8 cellular contexts compared by ENCODE assay signal in the genomic region with DNA sequence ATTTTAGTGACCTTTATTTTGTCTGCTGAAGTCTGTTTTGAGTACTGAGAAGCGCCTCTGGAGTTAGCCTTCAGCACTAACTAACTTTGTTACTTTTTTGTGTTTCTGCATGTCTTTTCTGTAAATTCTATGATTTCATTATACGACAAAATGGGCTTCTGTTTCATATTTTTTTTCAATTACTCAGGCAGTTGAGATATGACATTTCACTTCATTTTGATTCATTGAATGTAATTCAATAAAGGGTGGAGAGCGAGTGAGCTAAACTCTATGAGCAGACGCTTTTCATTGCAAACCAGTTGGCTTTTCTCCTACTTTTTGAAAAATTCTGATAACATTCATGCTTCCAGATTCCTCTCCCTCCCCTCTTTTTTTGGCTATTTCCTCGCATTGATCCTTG.
"Had no signal": no experiment of that assay in that cellular context is flagged by ENCODE, and none has a peak within 500 bp of the region (broad histone marks: within the 10 kb centered on the region; RNA-seq: fewer than 3 reads in every experiment).

No MANE protein-coding gene starts in this region.

- ATAC-seq: HCT116, HepG2 had no signal

- H3K27ac Mint-ChIP-seq: HFFc6, IgD-negative memory B cell had no signal

- DNase-seq: GM23248, GOT3, H7, HFFc6, KBM-7 had no signal

- H3K36me3 Mint-ChIP-seq: IgD-negative memory B cell had no signal

- H3K4me1 Mint-ChIP-seq: IgD-negative memory B cell had no signal

- H3K4me3 Mint-ChIP-seq: HFFc6, IgD-negative memory B cell had no signal

- H3K27me3 Mint-ChIP-seq: IgD-negative memory B cell had no signal
